ENCODE assay signal across 19 cellular contexts in genomic region chr1:60924165-60924564, GRCh38.
"Had no signal": no experiment of that assay in that cellular context is flagged by ENCODE, and none has a peak within 500 bp of the region (broad histone marks: within the 10 kb centered on the region; RNA-seq: fewer than 3 reads in every experiment).

No MANE protein-coding gene starts in this region.

- H3K4me3 Mint-ChIP-seq: activated T-helper 1 cell treated with anti-CD3 and anti-CD28 coated beads, Interleukin-12 subunit alpha, Interleukin-12 subunit beta, Interleukin-2, Interleukin-4 antibody, amounts not matched to agents 30 ng/mL and 10 ng/mL and 1 ng/mL, durations not matched to agents 14 hours and 24 hours and 36 hours; nephron progenitor cell had no signal

- H3K4me1 ChIP-seq: colonic mucosa had no signal

- H3K27ac ChIP-seq: colonic mucosa, gastroesophageal sphincter, vagina, WERI-Rb-1 had no signal

- H3K36me3 ChIP-seq: adrenal gland, colonic mucosa, gastroesophageal sphincter, tibial nerve, vagina, WERI-Rb-1 had no signal

- H3K27ac Mint-ChIP-seq: activated naive CD4-positive, alpha-beta T cell treated with anti-CD3 and anti-CD28 coated beads, Interleukin-2, amount 50 U/mL, for 72 hours; activated T-helper 1 cell treated with anti-CD3 and anti-CD28 coated beads, Interleukin-12 subunit alpha, Interleukin-12 subunit beta, Interleukin-2, Interleukin-4 antibody, amounts not matched to agents 30 ng/mL and 10 ng/mL and 1 ng/mL, durations not matched to agents 14 hours and 24 hours and 36 hours; nephron progenitor cell; progenitor cell of endocrine pancreas had no signal

- ATAC-seq: activated naive CD4-positive, alpha-beta T cell treated with anti-CD3 and anti-CD28 coated beads, Interleukin-2, amount 50 U/mL, for 72 hours; esophagus mucosa; gastroesophageal sphincter; stimulated activated naive CD8-positive, alpha-beta T cell treated with anti-CD3 and anti-CD28 coated beads, Interleukin-15, Interleukin-2, amounts not matched to agents 100 U/mL and 50 U/mL, for 24 hours had no signal

- H3K36me3 Mint-ChIP-seq: activated naive CD4-positive, alpha-beta T cell treated with anti-CD3 and anti-CD28 coated beads, Interleukin-2, amount 50 U/mL, for 72 hours had no signal

- DNase-seq: activated CD4-positive, alpha-beta T cell treated with anti-CD3 and anti-CD28 coated beads for 1 hour; activated gamma-delta T cell treated with Interleukin-2 at 50 U/mL for 16 hours; central memory CD4-positive, alpha-beta T cell; colonic mucosa; left cardiac atrium; nephron progenitor cell; occipital lobe; stimulated activated naive CD8-positive, alpha-beta T cell treated with anti-CD3 and anti-CD28 coated beads, Interleukin-15, Interleukin-2, amounts not matched to agents 100 U/mL and 50 U/mL, for 24 hours; WERI-Rb-1 had no signal

- H3K4me3 ChIP-seq: adrenal gland, colonic mucosa, gastroesophageal sphincter, lung, skin epidermis, tibial nerve, vagina had no signal

- H3K27me3 ChIP-seq: adrenal gland, colonic mucosa, gastroesophageal sphincter, tibial nerve, vagina had no signal

- H3K9me3 Mint-ChIP-seq: activated naive CD4-positive, alpha-beta T cell treated with anti-CD3 and anti-CD28 coated beads, Interleukin-2, amount 50 U/mL, for 72 hours; activated T-helper 1 cell treated with anti-CD3 and anti-CD28 coated beads, Interleukin-12 subunit alpha, Interleukin-12 subunit beta, Interleukin-2, Interleukin-4 antibody, amounts not matched to agents 30 ng/mL and 10 ng/mL and 1 ng/mL, durations not matched to agents 14 hours and 24 hours and 36 hours; nephron progenitor cell had no signal

- H3K9me3 ChIP-seq: adrenal gland, colonic mucosa, gastroesophageal sphincter, tibial nerve, vagina had no signal
